Comparison of ENCODE assay signal across 8 cellular contexts in the genomic region with DNA sequence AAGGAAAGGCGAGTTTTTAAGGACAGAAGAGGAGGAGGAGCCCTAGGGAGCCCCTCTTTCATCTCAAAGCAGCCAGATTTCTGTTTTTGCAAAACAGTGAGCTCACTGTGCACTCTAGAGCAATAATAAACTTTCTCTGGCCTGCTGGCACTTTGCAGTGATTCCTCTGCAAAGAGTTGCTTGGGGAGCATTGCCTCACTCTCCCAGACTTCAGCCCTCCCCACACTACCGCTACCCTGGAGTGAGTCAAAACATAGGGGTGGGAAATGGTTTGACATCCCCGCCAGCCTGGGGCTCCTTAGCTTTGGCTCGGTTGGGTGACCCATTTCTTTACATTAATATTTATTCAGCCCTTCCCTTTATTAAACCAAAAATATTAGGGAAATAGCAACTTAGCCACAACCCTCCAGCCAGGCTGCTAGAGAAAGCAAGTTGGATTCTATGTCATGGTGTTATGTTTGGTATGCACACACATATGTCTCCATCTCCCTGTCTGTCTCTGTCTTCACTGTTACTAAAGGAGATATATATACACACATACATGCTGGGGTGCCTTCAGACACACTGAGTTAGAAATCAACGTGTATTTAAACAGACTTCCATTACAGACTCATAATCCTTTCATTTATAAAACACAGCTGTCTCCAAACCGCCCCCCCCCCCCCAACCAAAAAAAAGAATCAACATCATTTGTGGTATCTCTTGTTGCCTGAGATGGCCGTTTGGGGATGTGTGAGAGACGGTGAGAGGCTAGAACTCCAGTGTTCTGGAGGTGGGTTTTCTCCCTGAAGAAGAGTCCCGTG. TPM values are rescaled to one million over a fixed set of nuclear protein-coding genes. Genes with fewer than 3 reads are reported as not detected.
DNase-seq lines count a peak whose midpoint lies in the region; ATAC-seq and TF ChIP-seq lines count a peak whose summit lies in the region.

No MANE protein-coding gene starts in this region.

- H3K9me3 ChIP-seq in T-helper 17 cell (ENCODE audit: control insufficient read depth, low read length, poor library complexity, severe bottlenecking): no peaks in the 10 kb centered on the region

- WGBS in lower leg skin, 2 donors: 11 to 15% methylated on average over 9 of the region's 9 CpGs

- no peaks in the 10 kb centered on the region for H3K27me3 Mint-ChIP-seq in T-helper 17 cell

- intact Hi-C loops in lower leg skin (cut with DNase I; ENCODE audit: low total_unique reads): no loop called here

- no peak for TF ChIP-seq POLR2A in lower leg skin (IDR thresholded peaks at IDR 0.05)

- peak overlapping the region; percentile 97 for H3K27ac Mint-ChIP-seq in T-helper 17 cell

- peaks cover 42% of the 10 kb centered on the region for H3K4me1 Mint-ChIP-seq in T-helper 17 cell

- peaks cover 3% of the 10 kb centered on the region for H3K36me3 Mint-ChIP-seq in T-helper 17 cell (ENCODE audit: low read depth)

- TF ChIP-seq CTCF in fibroblast of pulmonary artery (IDR thresholded peaks at IDR 0.05; ENCODE audit: low read length, missing control alignments): no peak
- no peak for TF ChIP-seq CTCF in lower leg skin (IDR thresholded peaks at IDR 0.05)

- no peaks in the 10 kb centered on the region for H3K36me3 ChIP-seq in H7 (replicated peaks; ENCODE audit: control insufficient read depth, insufficient read depth, low read length)
- no peaks in the 10 kb centered on the region for H3K36me3 ChIP-seq in rectal smooth muscle tissue (ENCODE audit: control insufficient read depth, insufficient read depth, low read length)

- H3K9ac ChIP-seq in rectal smooth muscle tissue (ENCODE audit: low read length): peak overlapping the region; percentile 76

- H3K27me3 ChIP-seq in H7 (ENCODE audit: control insufficient read depth, insufficient read depth, low read length): no peaks in the 10 kb centered on the region
- no peaks in the 10 kb centered on the region for H3K27me3 ChIP-seq in rectal smooth muscle tissue (ENCODE audit: control insufficient read depth, insufficient read depth, low read length)

- ATAC-seq in T-helper 17 cell: no peak
- ATAC-seq in GM19395 (IDR thresholded peaks at IDR 0.05; ENCODE audit: unreplicated experiment): no peak

- DNase-seq in H7 (peak; percentile 38), T-helper 17 cell (no peak), fibroblast of pulmonary artery (ENCODE audit: low read depth) (peak; percentile 80), lower leg skin (ENCODE audit: low spot score in 2 of 2) (no peak), NCI-H82 treated with DMSO at 0.1 percent for 48 hours (lab: John Stamatoyannopoulos, UW; ENCODE audit: unreplicated experiment) (no peak)
- DNase-seq in stimulated activated naive CD4-positive, alpha-beta T cell treated with Interleukin-2 at 50 U/mL for 16 hours (lab: John Stamatoyannopoulos, UW): no peak

- peak overlapping the region; percentile 100 for H3K27ac ChIP-seq in rectal smooth muscle tissue (ENCODE audit: low read depth, low read length)

- H3K4me3 ChIP-seq in H7 (ENCODE audit: insufficient read depth, low read depth, low read length): no peak overlapping the region
- peak overlapping the region; percentile 36 for H3K4me3 ChIP-seq in fibroblast of pulmonary artery (replicated peaks; ENCODE audit: low read depth, low read length)
- peak overlapping the region; percentile 86 for H3K4me3 ChIP-seq in rectal smooth muscle tissue (ENCODE audit: low read length)
- H3K4me3 ChIP-seq in lower leg skin (ENCODE audit: low read depth, poor library complexity, severe bottlenecking): no peak overlapping the region

- peak overlapping the region; percentile 93 for H3K4me3 Mint-ChIP-seq in T-helper 17 cell

- H3K4me1 ChIP-seq in rectal smooth muscle tissue (ENCODE audit: control insufficient read depth, insufficient read depth, low read length): peaks cover 42% of the 10 kb centered on the region

RNA-seq across cellular contexts. Expression of gene IRF2BPL, which starts 3.4 kb away (rescaled TPM):
- total RNA-seq in H7 (2014; rRNA removed; shearing (Covaris generic)): 142 and 187 TPM in 2 replicates
- total RNA-seq in T-helper 17 cell: 10 to 100 TPM; 41.9 to 51.7 TPM
- 100 to 1,000 TPM in 1 of 4 donors, 10 to 100 TPM in 3; 64.5 to 100 (median 94.0) TPM for total RNA-seq in lower leg skin

Comparison
In these comparisons a context has a peak if more than half of its experiments do, and no peak if none do; other contexts are left out.
1. DNase-seq: peak in H7 (single experiment) and fibroblast of pulmonary artery (single experiment); none in T-helper 17 cell (0 of 3), lower leg skin (0 of 2), stimulated activated naive CD4-positive, alpha-beta T cell treated with Interleukin-2 at 50 U/mL for 16 hours (single experiment) and NCI-H82 treated with DMSO at 0.1 percent for 48 hours (single experiment).
2. H3K4me3 ChIP-seq: peak in fibroblast of pulmonary artery (single experiment) and rectal smooth muscle tissue (single experiment); none in H7 (single experiment) and lower leg skin (single experiment).